In the genomic region with DNA sequence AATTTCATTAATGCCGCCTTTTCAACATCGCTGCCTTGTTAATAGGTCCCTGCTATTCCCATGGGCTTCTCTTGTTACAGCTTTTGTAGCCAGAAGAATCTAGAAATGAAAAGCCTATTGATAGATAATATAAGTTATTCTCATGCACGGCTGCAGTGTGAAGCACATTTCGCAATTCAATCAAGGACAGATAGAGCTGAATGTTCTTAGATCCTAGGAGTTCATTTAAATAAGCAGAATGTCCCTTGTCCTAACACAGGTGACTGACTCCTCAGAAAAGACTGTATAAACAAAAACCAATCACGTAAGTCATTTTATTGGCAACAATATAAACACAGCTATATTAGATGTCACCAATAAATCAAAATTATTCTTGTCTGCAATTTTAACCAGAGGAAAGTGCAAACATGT, we compare ENCODE assay signal across 2 cellular contexts.
TF ChIP-seq lines count a peak whose summit lies in the region.

No MANE protein-coding gene starts in this region.

TF ChIP-seq in IMR-90, 13 proteins besides CTCF, POLR2A, EP300 and RAD21:
- TF ChIP-seq CHD1 (IDR thresholded peaks at IDR 0.05; ENCODE audit: low read depth, low read length), result no peak
- peak; percentile 77 for TF ChIP-seq CEBPB (IDR thresholded peaks at IDR 0.05; ENCODE audit: low read depth, low read length)

TF ChIP-seq in HepG2, 621 proteins besides CTCF, POLR2A, EP300 and RAD21:
- TF ChIP-seq CEBPB (IDR thresholded peaks at IDR 0.05; ENCODE audit: borderline replicate concordance, low read depth, low read length) (peak; percentile 55), ZNF703 (CRISPR knock-in tag; IDR thresholded peaks at IDR 0.05; ENCODE audit: borderline replicate concordance) (no peak)
